Comparison of ENCODE assay signal across 1 cellular context in the genomic region with DNA sequence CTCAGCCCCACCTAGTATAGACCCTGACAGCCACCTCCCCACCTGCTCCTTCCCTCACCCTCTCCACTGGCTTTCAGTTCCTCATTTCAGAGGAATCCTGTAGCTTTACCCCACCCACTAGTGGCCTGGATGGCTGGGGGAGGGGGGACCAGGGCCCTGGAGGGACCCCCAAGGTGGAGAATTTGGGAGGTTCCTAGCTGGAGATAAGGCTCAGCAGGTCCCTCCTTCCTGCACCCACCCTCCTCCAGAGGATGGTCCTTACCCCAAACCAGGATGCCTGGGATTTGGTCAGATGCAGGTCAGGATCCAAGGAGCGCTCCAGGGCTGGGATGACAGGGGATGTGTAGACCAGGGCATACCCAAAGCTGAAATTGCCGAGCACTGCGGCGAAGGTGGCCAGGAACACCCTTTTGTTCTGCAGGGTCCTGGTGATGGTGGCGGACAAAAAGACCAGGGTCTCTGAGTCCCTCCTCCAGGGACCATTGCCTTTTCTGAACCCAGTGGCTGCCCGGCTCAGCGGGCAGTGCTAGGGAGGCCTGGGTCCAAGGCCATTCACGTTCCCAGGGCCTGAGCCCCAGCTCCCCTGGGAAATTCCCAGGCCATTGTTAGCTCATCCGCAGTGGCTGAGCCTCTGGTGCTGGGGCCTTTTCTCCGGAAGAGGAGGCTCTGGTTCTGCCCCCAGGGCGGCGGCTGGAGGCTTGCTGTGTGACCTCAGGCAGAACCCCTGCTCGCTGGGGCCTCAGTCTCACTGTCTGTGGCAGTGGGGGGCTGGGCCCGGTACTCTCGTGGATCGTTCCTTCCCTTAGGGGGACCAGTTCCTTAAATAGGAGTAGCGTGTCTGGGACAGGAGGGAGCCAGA.
TF ChIP-seq lines count a peak whose summit lies in the region.

No MANE protein-coding gene starts in this region.

TF ChIP-seq in A549, 52 proteins besides CTCF, POLR2A, EP300 and RAD21 (continued from another document):
- TF ChIP-seq, protein P1, sequence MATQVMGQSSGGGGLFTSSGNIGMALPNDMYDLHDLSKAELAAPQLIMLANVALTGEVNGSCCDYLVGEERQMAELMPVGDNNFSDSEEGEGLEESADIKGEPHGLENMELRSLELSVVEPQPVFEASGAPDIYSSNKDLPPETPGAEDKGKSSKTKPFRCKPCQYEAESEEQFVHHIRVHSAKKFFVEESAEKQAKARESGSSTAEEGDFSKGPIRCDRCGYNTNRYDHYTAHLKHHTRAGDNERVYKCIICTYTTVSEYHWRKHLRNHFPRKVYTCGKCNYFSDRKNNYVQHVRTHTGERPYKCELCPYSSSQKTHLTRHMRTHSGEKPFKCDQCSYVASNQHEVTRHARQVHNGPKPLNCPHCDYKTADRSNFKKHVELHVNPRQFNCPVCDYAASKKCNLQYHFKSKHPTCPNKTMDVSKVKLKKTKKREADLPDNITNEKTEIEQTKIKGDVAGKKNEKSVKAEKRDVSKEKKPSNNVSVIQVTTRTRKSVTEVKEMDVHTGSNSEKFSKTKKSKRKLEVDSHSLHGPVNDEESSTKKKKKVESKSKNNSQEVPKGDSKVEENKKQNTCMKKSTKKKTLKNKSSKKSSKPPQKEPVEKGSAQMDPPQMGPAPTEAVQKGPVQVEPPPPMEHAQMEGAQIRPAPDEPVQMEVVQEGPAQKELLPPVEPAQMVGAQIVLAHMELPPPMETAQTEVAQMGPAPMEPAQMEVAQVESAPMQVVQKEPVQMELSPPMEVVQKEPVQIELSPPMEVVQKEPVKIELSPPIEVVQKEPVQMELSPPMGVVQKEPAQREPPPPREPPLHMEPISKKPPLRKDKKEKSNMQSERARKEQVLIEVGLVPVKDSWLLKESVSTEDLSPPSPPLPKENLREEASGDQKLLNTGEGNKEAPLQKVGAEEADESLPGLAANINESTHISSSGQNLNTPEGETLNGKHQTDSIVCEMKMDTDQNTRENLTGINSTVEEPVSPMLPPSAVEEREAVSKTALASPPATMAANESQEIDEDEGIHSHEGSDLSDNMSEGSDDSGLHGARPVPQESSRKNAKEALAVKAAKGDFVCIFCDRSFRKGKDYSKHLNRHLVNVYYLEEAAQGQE (IDR thresholded peaks at IDR 0.05): no peak
